In the genomic region with DNA sequence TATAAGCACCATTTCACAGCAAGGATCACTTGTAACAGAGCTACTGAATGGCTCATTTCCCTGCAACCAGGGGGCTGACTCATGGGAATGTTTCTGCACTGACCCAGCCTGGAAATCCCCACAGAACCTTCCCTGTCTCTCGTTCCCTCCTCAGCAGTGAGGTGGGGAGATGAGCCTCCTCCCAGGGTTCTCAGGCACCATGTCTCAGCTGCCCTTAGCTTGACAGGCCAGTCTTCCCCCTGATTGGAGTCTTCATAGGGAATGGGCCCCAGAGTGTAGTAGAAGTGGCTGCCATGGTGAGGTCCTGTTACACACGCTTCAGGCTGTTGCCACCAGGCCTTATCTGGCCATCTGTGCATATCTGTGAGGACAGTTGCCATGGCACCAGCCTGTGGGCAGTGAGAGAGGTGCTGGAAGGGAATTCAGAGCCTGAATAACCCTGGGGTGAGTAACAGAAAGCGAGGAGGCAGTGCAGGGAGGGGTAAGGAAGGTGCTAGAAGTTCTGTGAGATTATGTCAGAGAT, we compare ENCODE assay signal across 8 cellular contexts.
DNase-seq lines count a peak whose midpoint lies in the region; ATAC-seq and TF ChIP-seq lines count a peak whose summit lies in the region.

No MANE protein-coding gene starts in this region.

- CTCF ChIA-PET in HEK293 (lab: Yijun Ruan, JAX) (interaction anchor here (1.1 kb wide), 2 partner anchors 18 to 51 kb away, joined by 3 read pairs; no protein-coding TSS in a partner anchor), SK-N-SH (lab: Yijun Ruan, JAX) (interaction anchor here (1.0 to 1.3 kb wide), 2 partner anchors 9 to 324 kb away, joined by 3 read pairs; a partner anchor contains a TSS)

- no peak for TF ChIP-seq RAD21 in SK-N-SH (IDR thresholded peaks at IDR 0.05; ENCODE audit: low read length)

- peak in 1 of 2 experiments; percentile 77; a peak in 2 of 4 replicates for TF ChIP-seq EP300 in SK-N-SH (IDR thresholded peaks at IDR 0.05; ENCODE audit: borderline replicate concordance in 1 of 2, low read depth in 1 of 2, low read length in 1 of 2)
- TF ChIP-seq EP300 in suprapubic skin (IDR thresholded peaks at IDR 0.05), result no peak

- DNase-seq in DMS53 treated with DMSO at 0.1 percent for 48 hours (lab: John Stamatoyannopoulos, UW; ENCODE audit: unreplicated experiment), result peak; percentile 35
- peak; percentile 34 for DNase-seq in SK-N-SH
- DNase-seq in glomerular endothelial cell (ENCODE audit: extremely low read depth, low read depth, low spot score), result peak; percentile 71
- no peak for DNase-seq in suprapubic skin (ENCODE audit: low spot score in 2 of 2)
- DNase-seq in esophagus squamous epithelium (lab: John Stamatoyannopoulos, UW), result no peak

- H4K20me1 ChIP-seq in SK-N-SH (ENCODE audit: insufficient read depth), result no peaks in the 10 kb centered on the region

- POLR2A ChIA-PET in HEK293 (lab: Yijun Ruan, JAX) (no interaction called here), SK-N-SH (lab: Yijun Ruan, JAX) (no interaction called here)

- peak overlapping the region; percentile 33 for H3K4me2 ChIP-seq in SK-N-SH

- no peaks in the 10 kb centered on the region for H3K36me3 Mint-ChIP-seq in stimulated activated memory B cell treated with anti-CD40 and anti-IgM and Interleukin-4, amounts not matched to agents 10 μg/mL and 1 μg/mL and 100 μg/mL, for 72 hours

- H3K27ac ChIP-seq in HEK293 (ENCODE audit: extremely low read depth, low read depth, low read length), result no peak overlapping the region
- peak overlapping the region; percentile 51 to 95; a peak in 3 of 4 replicates for H3K27ac ChIP-seq in SK-N-SH (ENCODE audit: low read depth in 2 of 2, low read length in 1 of 2)
- no peak overlapping the region for H3K27ac ChIP-seq in suprapubic skin
- H3K27ac ChIP-seq in esophagus squamous epithelium, result peak overlapping the region in 1 of 4 donors; percentile 51

- H3K9ac ChIP-seq in SK-N-SH, result peak overlapping the region; percentile 63

- peaks cover 2% of the 10 kb centered on the region for H3K9me3 Mint-ChIP-seq in stimulated activated memory B cell treated with anti-CD40 and anti-IgM and Interleukin-4, amounts not matched to agents 10 μg/mL and 1 μg/mL and 100 μg/mL, for 72 hours

- H3K4me3 Mint-ChIP-seq in stimulated activated memory B cell treated with anti-CD40 and anti-IgM and Interleukin-4, amounts not matched to agents 10 μg/mL and 1 μg/mL and 100 μg/mL, for 72 hours, result no peak overlapping the region

- H3K4me1 ChIP-seq in HEK293 (ENCODE audit: control insufficient read depth, insufficient read depth, low read length), result no peaks in the 10 kb centered on the region
- H3K4me1 ChIP-seq in SK-N-SH (ENCODE audit: control insufficient read depth in 1 of 2, insufficient read depth in 2 of 2, low read depth in 1 of 2, low read length in 1 of 2), result peaks cover 6 to 14% of the 10 kb centered on the region in 2 experiments
- H3K4me1 ChIP-seq in suprapubic skin, result peaks cover 8% of the 10 kb centered on the region
- peaks cover 0 to 10% (median 0%) of the 10 kb centered on the region in 3 donors for H3K4me1 ChIP-seq in esophagus squamous epithelium

- H3K9me3 ChIP-seq in HEK293 (ENCODE audit: control insufficient read depth, insufficient read depth, low read depth, low read length), result no peaks in the 10 kb centered on the region
- H3K9me3 ChIP-seq in SK-N-SH, result no peaks in the 10 kb centered on the region
- no peaks in the 10 kb centered on the region for H3K9me3 ChIP-seq in suprapubic skin
- H3K9me3 ChIP-seq in esophagus squamous epithelium, result no peaks in the 10 kb centered on the region

- peaks cover 11% of the 10 kb centered on the region for H3F3A ChIP-seq in SK-N-SH (replicated peaks; ENCODE audit: insufficient read depth)

- peak; percentile 47 for ATAC-seq in stimulated activated memory B cell treated with anti-CD40 and anti-IgM and Interleukin-4, amounts not matched to agents 10 μg/mL and 1 μg/mL and 100 μg/mL, for 72 hours
- no peak for ATAC-seq in HG03135 (IDR thresholded peaks at IDR 0.05; ENCODE audit: unreplicated experiment)

- peak overlapping the region; percentile 11; the same call in 1 of the 2 replicates for H2AFZ ChIP-seq in SK-N-SH (ENCODE audit: low read depth)

- 5% methylated on average over 3 of the region's 3 CpGs for WGBS in SK-N-SH (ENCODE audit: low lambda C conversion rate)
- WGBS in suprapubic skin, result 42% methylated on average over 3 of the region's 3 CpGs
- 28 to 51% methylated on average over 2 of the region's 3 CpGs for WGBS in esophagus squamous epithelium, 2 donors

- H3K9me2 ChIP-seq in SK-N-SH, result no peaks in the 10 kb centered on the region

- peaks cover 13% of the 10 kb centered on the region for H3K27me3 Mint-ChIP-seq in stimulated activated memory B cell treated with anti-CD40 and anti-IgM and Interleukin-4, amounts not matched to agents 10 μg/mL and 1 μg/mL and 100 μg/mL, for 72 hours

- intact Hi-C loops in esophagus squamous epithelium (cut with DNase I), result no loop called here

- H3K27ac Mint-ChIP-seq in stimulated activated memory B cell treated with anti-CD40 and anti-IgM and Interleukin-4, amounts not matched to agents 10 μg/mL and 1 μg/mL and 100 μg/mL, for 72 hours, result no peak overlapping the region

- no peaks in the 10 kb centered on the region for H3K4me1 Mint-ChIP-seq in stimulated activated memory B cell treated with anti-CD40 and anti-IgM and Interleukin-4, amounts not matched to agents 10 μg/mL and 1 μg/mL and 100 μg/mL, for 72 hours

- TF ChIP-seq POLR2A in suprapubic skin (IDR thresholded peaks at IDR 0.05) (no peak), esophagus squamous epithelium (IDR thresholded peaks at IDR 0.05) (no peak)

- no peak overlapping the region for H3K4me3 ChIP-seq in HEK293 (ENCODE audit: low read depth, low read length)
- no peak overlapping the region for H3K4me3 ChIP-seq in SK-N-SH (ENCODE audit: low read depth in 2 of 2, low read length in 1 of 2)
- no peak overlapping the region for H3K4me3 ChIP-seq in suprapubic skin
- no peak overlapping the region for H3K4me3 ChIP-seq in esophagus squamous epithelium

- no peak for TF ChIP-seq CTCF in HEK293 (tag by site-specific recombination; IDR thresholded peaks at IDR 0.05)
- TF ChIP-seq CTCF in SK-N-SH (IDR thresholded peaks at IDR 0.05), result no peak
- no peak for TF ChIP-seq CTCF in suprapubic skin (IDR thresholded peaks at IDR 0.05)
- TF ChIP-seq CTCF in esophagus squamous epithelium (IDR thresholded peaks at IDR 0.05), result no peak

- H3K36me3 ChIP-seq in HEK293 (ENCODE audit: control insufficient read depth in 2 of 2, insufficient read depth in 1 of 2, low read length in 2 of 2), result no peaks in the 10 kb centered on the region
- no peaks in the 10 kb centered on the region for H3K36me3 ChIP-seq in SK-N-SH (replicated peaks in 1 of 2; ENCODE audit: control insufficient read depth in 1 of 2, insufficient read depth in 2 of 2, low read length in 1 of 2)
- no peaks in the 10 kb centered on the region for H3K36me3 ChIP-seq in suprapubic skin
- H3K36me3 ChIP-seq in esophagus squamous epithelium, result no peaks in the 10 kb centered on the region

- H3K79me2 ChIP-seq in SK-N-SH (ENCODE audit: insufficient read depth), result no peaks in the 10 kb centered on the region

- H3K27me3 ChIP-seq in SK-N-SH (ENCODE audit: insufficient read depth) (no peaks in the 10 kb centered on the region), suprapubic skin (no peaks in the 10 kb centered on the region), esophagus squamous epithelium (no peaks in the 10 kb centered on the region)

TF ChIP-seq in HEK293, 187 proteins besides CTCF, POLR2A, EP300 and RAD21 (continues in another document):
- TF ChIP-seq ZNF426 (tag by site-specific recombination; IDR thresholded peaks at IDR 0.05) (no peak), ZNF501 (tag by site-specific recombination; IDR thresholded peaks at IDR 0.05) (0 out of 2 replicates have a peak, but pooled peaks have one; percentile 29), ZNF239 (tag by site-specific recombination; IDR thresholded peaks at IDR 0.05) (no peak), ZFHX2 (tag by site-specific recombination; conservative IDR thresholded peaks at IDR 0.05) (peak; percentile 25; the same call in 1 of the 2 replicates), MZF1 (tag by site-specific recombination; IDR thresholded peaks at IDR 0.05; ENCODE audit: borderline replicate concordance) (peak; percentile 51; the same call in 1 of the 2 replicates)
- TF ChIP-seq, protein P1, sequence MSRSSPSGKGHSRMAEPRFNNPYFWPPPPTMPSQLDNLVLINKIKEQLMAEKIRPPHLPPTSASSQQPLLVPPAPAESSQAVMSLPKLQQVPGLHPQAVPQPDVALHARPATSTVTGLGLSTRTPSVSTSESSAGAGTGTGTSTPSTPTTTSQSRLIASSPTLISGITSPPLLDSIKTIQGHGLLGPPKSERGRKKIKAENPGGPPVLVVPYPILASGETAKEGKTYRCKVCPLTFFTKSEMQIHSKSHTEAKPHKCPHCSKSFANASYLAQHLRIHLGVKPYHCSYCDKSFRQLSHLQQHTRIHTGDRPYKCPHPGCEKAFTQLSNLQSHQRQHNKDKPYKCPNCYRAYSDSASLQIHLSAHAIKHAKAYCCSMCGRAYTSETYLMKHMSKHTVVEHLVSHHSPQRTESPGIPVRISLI (tag by site-specific recombination; IDR thresholded peaks at IDR 0.05), result no peak

TF ChIP-seq in SK-N-SH, 30 proteins besides CTCF, POLR2A, EP300 and RAD21 (continues in another document):
- TF ChIP-seq, protein P2, sequence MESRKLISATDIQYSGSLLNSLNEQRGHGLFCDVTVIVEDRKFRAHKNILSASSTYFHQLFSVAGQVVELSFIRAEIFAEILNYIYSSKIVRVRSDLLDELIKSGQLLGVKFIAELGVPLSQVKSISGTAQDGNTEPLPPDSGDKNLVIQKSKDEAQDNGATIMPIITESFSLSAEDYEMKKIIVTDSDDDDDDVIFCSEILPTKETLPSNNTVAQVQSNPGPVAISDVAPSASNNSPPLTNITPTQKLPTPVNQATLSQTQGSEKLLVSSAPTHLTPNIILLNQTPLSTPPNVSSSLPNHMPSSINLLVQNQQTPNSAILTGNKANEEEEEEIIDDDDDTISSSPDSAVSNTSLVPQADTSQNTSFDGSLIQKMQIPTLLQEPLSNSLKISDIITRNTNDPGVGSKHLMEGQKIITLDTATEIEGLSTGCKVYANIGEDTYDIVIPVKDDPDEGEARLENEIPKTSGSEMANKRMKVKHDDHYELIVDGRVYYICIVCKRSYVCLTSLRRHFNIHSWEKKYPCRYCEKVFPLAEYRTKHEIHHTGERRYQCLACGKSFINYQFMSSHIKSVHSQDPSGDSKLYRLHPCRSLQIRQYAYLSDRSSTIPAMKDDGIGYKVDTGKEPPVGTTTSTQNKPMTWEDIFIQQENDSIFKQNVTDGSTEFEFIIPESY (IDR thresholded peaks at IDR 0.05; ENCODE audit: borderline replicate concordance, low read depth), result peak; percentile 42; the same call in 1 of the 2 replicates
- TF ChIP-seq NFIC (IDR thresholded peaks at IDR 0.05; ENCODE audit: borderline replicate concordance), result peak; percentile 62
- no peak for TF ChIP-seq NRF1 (IDR thresholded peaks at IDR 0.05; ENCODE audit: low read depth, low read length)
- TF ChIP-seq JUND (IDR thresholded peaks at IDR 0.05), result no peak; the same call in none of the 2 replicates
- no peak for TF ChIP-seq ELF1 (IDR thresholded peaks at IDR 0.05)
- no peak for TF ChIP-seq CHD2 (IDR thresholded peaks at IDR 0.05; ENCODE audit: low read length, partially characterized antibody)

Comparison
In these comparisons a context has a peak if more than half of its experiments do, and no peak if none do; other contexts are left out.
1. DNase-seq: peak in DMS53 treated with DMSO at 0.1 percent for 48 hours (single experiment), SK-N-SH (single experiment) and glomerular endothelial cell (single experiment); none in suprapubic skin (0 of 2) and esophagus squamous epithelium (single experiment).
2. H3K27ac ChIP-seq: peak in SK-N-SH (2 of 2); none in HEK293 (single experiment) and suprapubic skin (single experiment).